ENCODE assay signal across 8 cellular contexts in the genomic region with DNA sequence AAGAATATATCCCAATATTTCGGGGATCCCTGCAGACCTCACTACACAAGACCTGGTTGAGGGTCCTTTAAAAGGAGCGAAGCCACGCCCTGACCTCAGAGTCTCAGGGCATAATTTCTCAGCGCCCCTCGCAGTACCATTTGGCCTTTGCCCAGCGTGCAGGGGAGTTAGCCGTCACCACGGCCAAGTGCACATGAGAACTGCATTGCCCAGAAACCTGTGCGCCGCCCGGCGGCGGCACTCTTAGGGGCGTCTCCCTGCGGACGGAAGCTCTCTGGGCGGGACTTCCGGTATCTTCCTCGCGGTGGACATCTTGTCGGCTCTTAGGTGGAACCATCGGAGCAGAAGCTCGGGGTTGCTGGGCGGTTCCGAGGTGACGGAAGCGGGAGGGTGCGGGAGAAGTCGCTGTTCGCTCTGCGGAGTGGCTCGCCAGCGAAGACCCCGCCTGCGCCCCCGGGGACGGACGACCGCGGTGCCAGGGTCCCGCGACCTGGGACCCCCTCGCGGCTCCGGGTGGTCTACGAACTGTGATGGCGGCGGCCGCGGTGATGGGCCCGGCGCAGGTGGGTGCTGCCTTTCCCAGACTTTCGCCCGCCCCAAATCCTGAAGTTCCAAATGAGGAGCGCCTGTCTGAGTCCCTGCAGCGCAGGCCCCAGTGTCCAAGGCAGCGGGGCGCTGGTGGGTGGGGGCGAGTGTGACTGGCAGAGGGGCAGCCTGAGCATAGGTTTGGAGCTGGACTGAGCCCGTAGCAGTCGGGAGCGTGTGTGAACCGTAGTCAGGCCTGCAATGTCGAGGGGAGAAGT. TPM values are rescaled to one million over a fixed set of nuclear protein-coding genes. Genes with fewer than 3 reads are reported as not detected.
DNase-seq lines count a peak whose midpoint lies in the region; ATAC-seq and TF ChIP-seq lines count a peak whose summit lies in the region.

A gene (plus strand): TSS at position 302 of the 803 bp plus-strand sequence. CDS start 5,227 bp downstream, outside the sequence.

- peak within 1 kb of the TSS; percentile 76 for H3K4me2 ChIP-seq in Karpas-422 (ENCODE audit: low read depth, low read length, poor library complexity, severe bottlenecking)

- H4K20me1 ChIP-seq in Karpas-422 (ENCODE audit: insufficient read depth, low read depth, low read length): no peaks in the 10 kb centered on the region

- CTCF ChIA-PET in RWPE1 (lab: Yijun Ruan, JAX): no interaction called here

- peak within 1 kb of the TSS; percentile 92 for H3K4me3 Mint-ChIP-seq in activated T-helper 2 cell treated with anti-CD3 and anti-CD28 coated beads, Interferon-gamma antibody, Interleukin-2, Interleukin-4, amounts not matched to agents 10 μg/mL and 5 μg/mL and 100 μg/mL, durations not matched to agents 14 hours and 24 hours and 36 hours (ENCODE audit: low read depth)
- peak within 1 kb of the TSS; percentile 96 for H3K4me3 Mint-ChIP-seq in natural killer cell treated with Interleukin-12 subunit alpha and Interleukin-12 subunit beta and Interleukin-15 and Interleukin-18, amount 100 ng/mL, for 72 hours

- H3K4me3 ChIP-seq in Karpas-422 (ENCODE audit: low read length) (peak within 1 kb of the TSS; percentile 87), fibroblast of the aortic adventitia (ENCODE audit: low read depth, low read length) (peak within 1 kb of the TSS; percentile 98)

- H3K27ac ChIP-seq in Karpas-422 (ENCODE audit: low read length): no peak within 1 kb of the TSS; the same call in 1 of the 2 replicates
- peak within 1 kb of the TSS; percentile 71 for H3K27ac ChIP-seq in RWPE1

- POLR2A ChIA-PET in RWPE1 (lab: Yijun Ruan, JAX; ENCODE audit: low non-redundant PET): interaction anchor here (0.6 kb wide), 1 partner anchor 419 kb away, joined by 8 read pairs; no protein-coding TSS in a partner anchor

- no peaks in the 10 kb centered on the region for H3K27me3 Mint-ChIP-seq in activated T-helper 2 cell treated with anti-CD3 and anti-CD28 coated beads, Interferon-gamma antibody, Interleukin-2, Interleukin-4, amounts not matched to agents 10 μg/mL and 5 μg/mL and 100 μg/mL, durations not matched to agents 14 hours and 24 hours and 36 hours (ENCODE audit: low read depth)
- no peaks in the 10 kb centered on the region for H3K27me3 Mint-ChIP-seq in natural killer cell treated with Interleukin-12 subunit alpha and Interleukin-12 subunit beta and Interleukin-15 and Interleukin-18, amount 100 ng/mL, for 72 hours

- H3K27ac Mint-ChIP-seq in activated T-helper 2 cell treated with anti-CD3 and anti-CD28 coated beads, Interferon-gamma antibody, Interleukin-2, Interleukin-4, amounts not matched to agents 10 μg/mL and 5 μg/mL and 100 μg/mL, durations not matched to agents 14 hours and 24 hours and 36 hours: peak within 1 kb of the TSS; percentile 61
- peak within 1 kb of the TSS; percentile 45 for H3K27ac Mint-ChIP-seq in natural killer cell treated with Interleukin-12 subunit alpha and Interleukin-12 subunit beta and Interleukin-15 and Interleukin-18, amount 100 ng/mL, for 72 hours

- H3K9me2 ChIP-seq in Karpas-422 (replicated peaks; ENCODE audit: insufficient read depth, low read length): no peaks in the 10 kb centered on the region

- peaks cover 67% of the 10 kb centered on the region for H3K9me3 ChIP-seq in Karpas-422 (ENCODE audit: low read length)

- peak within 1 kb of the TSS; percentile 79 for H3K9ac ChIP-seq in Karpas-422 (ENCODE audit: low read length)

- peaks cover 76% of the 10 kb centered on the region for H3K9me3 Mint-ChIP-seq in activated T-helper 2 cell treated with anti-CD3 and anti-CD28 coated beads, Interferon-gamma antibody, Interleukin-2, Interleukin-4, amounts not matched to agents 10 μg/mL and 5 μg/mL and 100 μg/mL, durations not matched to agents 14 hours and 24 hours and 36 hours
- peaks cover 38% of the 10 kb centered on the region for H3K9me3 Mint-ChIP-seq in natural killer cell treated with Interleukin-12 subunit alpha and Interleukin-12 subunit beta and Interleukin-15 and Interleukin-18, amount 100 ng/mL, for 72 hours

- DNase-seq in DMS53 treated with DMSO at 0.1 percent for 48 hours (lab: John Stamatoyannopoulos, UW; ENCODE audit: unreplicated experiment) (peak; percentile 80), Karpas-422 (peak; percentile 99), RWPE1 (ENCODE audit: low spot score) (peak; percentile 84), fibroblast of the aortic adventitia (ENCODE audit: low read depth) (peak; percentile 87)
- DNase-seq in activated T-helper 2 cell treated with anti-CD3 and anti-CD28 coated beads, Interferon-gamma antibody, Interleukin-2, Interleukin-4, amounts not matched to agents 10 μg/mL and 5 μg/mL and 100 μg/mL, durations not matched to agents 14 hours and 24 hours and 36 hours (ENCODE audit: low spot score): peak; percentile 84
- peak; percentile 93 for DNase-seq in natural killer cell treated with Interleukin-12 subunit alpha and Interleukin-12 subunit beta and Interleukin-15 and Interleukin-18, amount 100 ng/mL, for 72 hours (ENCODE audit: low spot score)
- peak; percentile 87 for DNase-seq in stimulated activated naive CD4-positive, alpha-beta T cell treated with Interleukin-2 at 50 U/mL for 16 hours (lab: John Stamatoyannopoulos, UW)

- peaks cover 10% of the 10 kb centered on the region for H3K4me1 ChIP-seq in Karpas-422 (ENCODE audit: low read length)

- peak; percentile 95 for ATAC-seq in GM21717 (IDR thresholded peaks at IDR 0.05; ENCODE audit: unreplicated experiment)
- ATAC-seq in natural killer cell treated with Interleukin-12 subunit alpha and Interleukin-12 subunit beta and Interleukin-15 and Interleukin-18, amount 100 ng/mL, for 72 hours: peak; percentile 99

- H3K79me2 ChIP-seq in Karpas-422 (ENCODE audit: low read length): peaks cover 51% of the 10 kb centered on the region

- peaks cover 49% of the 10 kb centered on the region for H3K36me3 Mint-ChIP-seq in activated T-helper 2 cell treated with anti-CD3 and anti-CD28 coated beads, Interferon-gamma antibody, Interleukin-2, Interleukin-4, amounts not matched to agents 10 μg/mL and 5 μg/mL and 100 μg/mL, durations not matched to agents 14 hours and 24 hours and 36 hours (ENCODE audit: low read depth)
- H3K36me3 Mint-ChIP-seq in natural killer cell treated with Interleukin-12 subunit alpha and Interleukin-12 subunit beta and Interleukin-15 and Interleukin-18, amount 100 ng/mL, for 72 hours: peaks cover 58% of the 10 kb centered on the region

- intact Hi-C loops in activated T-helper 2 cell treated with anti-CD3 and anti-CD28 coated beads, Interferon-gamma antibody, Interleukin-2, Interleukin-4, amounts not matched to agents 10 μg/mL and 5 μg/mL and 100 μg/mL, durations not matched to agents 14 hours and 24 hours and 36 hours (cut with micrococcal nuclease): loop anchor here (1.0 to 2.0 kb wide), 3 partner anchors 19 to 179 kb away; a partner anchor contains a TSS

- peak within 1 kb of the TSS; percentile 78 for H2AFZ ChIP-seq in Karpas-422 (ENCODE audit: low read length)

- TF ChIP-seq CTCF in RWPE1 (conservative IDR thresholded peaks at IDR 0.05; ENCODE audit: low read depth): no peak
- peak; percentile 42 for TF ChIP-seq CTCF in fibroblast of the aortic adventitia (IDR thresholded peaks at IDR 0.05; ENCODE audit: insufficient read depth, low read length)

- H3K36me3 ChIP-seq in Karpas-422 (ENCODE audit: insufficient read depth, low read length): peaks cover 49% of the 10 kb centered on the region

- H3K27me3 ChIP-seq in Karpas-422 (ENCODE audit: low read length): no peaks in the 10 kb centered on the region

- H3K4me1 Mint-ChIP-seq in activated T-helper 2 cell treated with anti-CD3 and anti-CD28 coated beads, Interferon-gamma antibody, Interleukin-2, Interleukin-4, amounts not matched to agents 10 μg/mL and 5 μg/mL and 100 μg/mL, durations not matched to agents 14 hours and 24 hours and 36 hours (ENCODE audit: low read depth): peaks cover 9% of the 10 kb centered on the region
- peaks cover 30 to 33% of the 10 kb centered on the region in 2 donors for H3K4me1 Mint-ChIP-seq in natural killer cell treated with Interleukin-12 subunit alpha and Interleukin-12 subunit beta and Interleukin-15 and Interleukin-18, amount 100 ng/mL, for 72 hours (ENCODE audit: low read depth in 2 of 2)

RNA-seq across cellular contexts. Expression of the gene that starts here (rescaled TPM):
- total RNA-seq in Karpas-422 (2014; rRNA removed; shearing (Covaris generic); ENCODE audit: low replicate concordance): 13.7 and 23.4 TPM in 2 replicates
- 7.9 and 8.5 TPM in 2 replicates for total RNA-seq in activated T-helper 2 cell treated with anti-CD3 and anti-CD28 coated beads, Interferon-gamma antibody, Interleukin-2, Interleukin-4, amounts not matched to agents 10 μg/mL and 5 μg/mL and 100 μg/mL, durations not matched to agents 14 hours and 24 hours and 36 hours
- 18.6 and 19.4 TPM in 2 replicates for total RNA-seq in fibroblast of the aortic adventitia (ENCODE audit: low replicate concordance)
- 10 to 100 TPM; 11.3 to 11.6 TPM for total RNA-seq in natural killer cell treated with Interleukin-12 subunit alpha and Interleukin-12 subunit beta and Interleukin-15 and Interleukin-18, amount 100 ng/mL, for 72 hours
